ENCODE assay signal across 9 cellular contexts in the genomic region with DNA sequence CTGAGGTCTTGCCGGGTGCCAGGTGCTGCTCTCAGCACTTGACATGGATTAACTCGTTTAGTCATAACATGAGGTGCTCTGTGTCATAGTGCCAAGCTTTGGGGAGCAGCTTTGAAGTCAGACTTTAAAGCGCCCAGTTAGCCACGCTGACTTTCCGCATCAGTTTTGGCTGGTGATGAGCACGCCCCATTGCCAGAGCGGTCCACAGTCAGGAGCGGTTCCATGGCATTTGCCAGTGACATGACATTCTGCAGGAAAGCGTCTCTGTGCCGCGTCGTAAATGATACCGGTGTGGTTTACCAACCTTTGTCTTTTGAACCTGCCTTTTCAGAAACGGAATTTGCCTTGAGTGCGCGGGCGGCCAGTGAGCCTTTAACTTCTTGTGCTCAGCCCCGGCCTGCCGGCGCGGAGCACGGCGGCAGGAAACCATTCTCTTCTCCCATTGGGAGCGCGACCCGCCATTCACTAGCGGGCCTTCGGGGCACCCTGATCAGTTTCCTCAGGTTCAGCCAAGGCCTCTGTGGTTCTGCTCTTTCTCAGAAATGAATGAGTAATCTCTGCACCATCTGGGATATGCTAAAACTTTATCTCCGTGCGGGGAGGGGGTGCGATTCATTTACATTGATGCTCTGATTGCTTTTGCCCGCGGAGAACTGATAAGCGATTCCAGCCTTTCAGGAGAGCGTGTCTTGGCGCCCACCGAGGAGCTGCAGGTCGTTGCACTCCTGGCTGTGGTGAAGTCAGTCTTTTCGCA. TPM values are rescaled to one million over a fixed set of nuclear protein-coding genes. Genes with fewer than 3 reads are reported as not detected.
DNase-seq lines count a peak whose midpoint lies in the region; ATAC-seq, FAIRE-seq and TF ChIP-seq lines count a peak whose summit lies in the region.
"Had no signal": no experiment of that assay in that cellular context is flagged by ENCODE, and none has a peak within 500 bp of the region (broad histone marks: within the 10 kb centered on the region; RNA-seq: fewer than 3 reads in every experiment).

No MANE protein-coding gene starts in this region.

- no peaks in the 10 kb centered on the region for H3K27me3 ChIP-seq in osteoblast (ENCODE audit: insufficient read depth, low read length)

- H3K36me3 ChIP-seq in osteoblast (ENCODE audit: insufficient read depth, low read length): no peaks in the 10 kb centered on the region

- peak overlapping the region; percentile 92 for H3K4me2 ChIP-seq in osteoblast (ENCODE audit: insufficient read depth, low read length)

- H3K27me3 Mint-ChIP-seq in progenitor cell of endocrine pancreas: peaks cover 3% of the 10 kb centered on the region

- H3K9me3 Mint-ChIP-seq in progenitor cell of endocrine pancreas (ENCODE audit: low read depth): no peaks in the 10 kb centered on the region

- H3K4me1 ChIP-seq in osteoblast (ENCODE audit: insufficient read depth, low read length): peaks cover 25% of the 10 kb centered on the region

- no peaks in the 10 kb centered on the region for H3K36me3 Mint-ChIP-seq in progenitor cell of endocrine pancreas (ENCODE audit: insufficient read depth)

- FAIRE-seq in urothelium cell line (lab: Jason Lieb, UNC): no peak

- peak overlapping the region; percentile 65 for H3K4me3 ChIP-seq in osteoblast (ENCODE audit: insufficient read depth, low read length)
- H3K4me3 ChIP-seq: SK-N-MC had no signal

- H3K9me3 ChIP-seq in osteoblast (ENCODE audit: low read depth, low read length): no peaks in the 10 kb centered on the region

- H3K4me3 Mint-ChIP-seq in progenitor cell of endocrine pancreas (ENCODE audit: low read depth): no peak overlapping the region

- peak overlapping the region; percentile 95 for H3K27ac ChIP-seq in osteoblast (ENCODE audit: low read depth, low read length)
- H3K27ac ChIP-seq: SK-N-MC had no signal

- H3K4me1 Mint-ChIP-seq in progenitor cell of endocrine pancreas (ENCODE audit: low read depth): peaks cover 29% of the 10 kb centered on the region

- no peaks in the 10 kb centered on the region for H3K79me2 ChIP-seq in osteoblast (ENCODE audit: insufficient read depth, low read length)

- DNase-seq in M059J (ENCODE audit: low read depth) (peak; percentile 98), globus pallidus (ENCODE audit: low spot score) (peak; percentile 14), osteoblast (ENCODE audit: insufficient read length, low spot score, missing footprints) (peak; percentile 86), urothelium cell line (ENCODE audit: low spot score) (peak; percentile 68), progenitor cell of endocrine pancreas (ENCODE audit: low spot score, unreplicated experiment) (no peak), NOMO-1 (lab: John Stamatoyannopoulos, UW; ENCODE audit: unreplicated experiment in 2 of 2) (no peak)
- DNase-seq in activated effector memory CD4-positive, alpha-beta T cell treated with anti-CD3 and anti-CD28 coated beads, Interleukin-2, amount 50 U/mL, for 16 hours: peak; percentile 66

- ATAC-seq in GM19025 (IDR thresholded peaks at IDR 0.05; ENCODE audit: low read depth, unreplicated experiment): peak; percentile 84

- no peak overlapping the region for H3K27ac Mint-ChIP-seq in progenitor cell of endocrine pancreas

- TF ChIP-seq CTCF in osteoblast (IDR thresholded peaks at IDR 0.05; ENCODE audit: extremely low read depth, low read depth, low read length) (no peak), progenitor cell of endocrine pancreas (IDR thresholded peaks at IDR 0.05; ENCODE audit: unreplicated experiment) (no peak)

- peak overlapping the region; percentile 73 for H2AFZ ChIP-seq in osteoblast (ENCODE audit: low read length)

- H4K20me1 ChIP-seq in osteoblast (ENCODE audit: insufficient read depth, low read length): no peaks in the 10 kb centered on the region

RNA-seq across cellular contexts. Expression of gene SLC2A2, which starts 1.7 kb away (rescaled TPM):
- total RNA-seq in M059J (2014; rRNA removed; shearing (Covaris generic)): 0.12 and 0.32 TPM in 2 replicates
- total RNA-seq in osteoblast (not detected in 2 replicates), progenitor cell of endocrine pancreas (1.5 TPM in 2 replicates)

Comparison
In these comparisons a context has a peak if more than half of its experiments do, and no peak if none do; other contexts are left out.
1. DNase-seq: peak in M059J (single experiment), activated effector memory CD4-positive, alpha-beta T cell treated with anti-CD3 and anti-CD28 coated beads, Interleukin-2, amount 50 U/mL, for 16 hours (single experiment), globus pallidus (single experiment), osteoblast (single experiment) and urothelium cell line (single experiment); none in progenitor cell of endocrine pancreas (single experiment) and NOMO-1 (0 of 2).